17 cellular contexts compared by ENCODE assay signal in the genomic region with DNA sequence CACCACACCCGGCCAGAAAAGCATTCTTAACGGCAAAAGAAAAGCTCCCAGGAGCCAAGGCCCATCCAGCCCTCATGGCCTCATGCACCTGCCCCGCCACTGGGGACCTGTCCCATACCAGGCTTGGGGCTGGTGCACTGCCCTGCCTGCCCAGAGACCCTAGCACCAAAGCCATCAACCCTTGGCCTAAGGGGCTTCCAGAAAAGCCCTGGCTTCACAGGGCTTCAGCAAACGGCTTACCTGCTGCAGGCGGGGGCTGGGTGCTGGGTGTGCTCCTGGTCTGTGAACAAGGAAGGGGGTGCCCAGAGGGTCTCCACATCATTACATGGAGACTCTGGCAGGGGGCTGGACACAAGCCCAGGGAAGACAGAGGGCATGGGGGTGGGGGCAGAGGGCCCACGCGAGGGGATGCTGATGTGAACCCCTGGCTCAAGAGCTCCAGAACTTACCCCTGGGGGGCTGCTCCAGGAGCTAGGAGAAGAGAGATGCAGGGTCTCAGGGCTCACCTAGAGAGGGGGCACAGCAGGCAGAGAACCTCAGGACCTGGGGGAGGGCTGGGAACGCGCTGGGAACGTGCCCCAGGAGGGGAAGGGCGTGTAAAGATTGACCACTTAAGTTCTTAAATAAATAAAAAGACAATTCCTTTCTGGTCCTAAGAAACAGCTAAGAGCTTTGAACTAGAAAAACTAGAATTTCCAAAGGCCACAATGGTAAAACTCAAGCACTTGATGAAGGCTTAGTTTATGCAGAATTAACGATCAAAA.
"Had no signal": no experiment of that assay in that cellular context is flagged by ENCODE, and none has a peak within 500 bp of the region (broad histone marks: within the 10 kb centered on the region; RNA-seq: fewer than 3 reads in every experiment).

No MANE protein-coding gene starts in this region.

- H3K9me3 ChIP-seq: testis had no signal

- DNase-seq: activated CD4-positive, alpha-beta memory T cell treated with anti-CD3 and anti-CD28 coated beads for 36 hours; activated CD4-positive, alpha-beta T cell treated with anti-CD3 and anti-CD28 coated beads for 4 hours; activated CD8-positive, alpha-beta memory T cell treated with anti-CD3 and anti-CD28 coated beads, Interleukin-2, amount 10 ng/mL, durations not matched to agents 7 days and 5 days; activated naive CD8-positive, alpha-beta T cell treated with anti-CD3 and anti-CD28 coated beads for 36 hours; amniotic stem cell; dermis blood vessel endothelial cell; effector memory CD8-positive, alpha-beta T cell; foreskin melanocyte; glutamatergic neuron; hippocampal formation; nucleus accumbens; stimulated activated CD4-positive, alpha-beta T cell treated with anti-CD3 and anti-CD28 coated beads, Interleukin-4, amount 100 ng/mL, for 4 hours; testis had no signal

- H3K27me3 Mint-ChIP-seq: activated CD8-positive, alpha-beta memory T cell treated with anti-CD3 and anti-CD28 coated beads, Interleukin-2, amount 10 ng/mL, durations not matched to agents 7 days and 5 days; activated naive CD8-positive, alpha-beta T cell treated with anti-CD3 and anti-CD28 coated beads for 36 hours had no signal

- H3K4me3 Mint-ChIP-seq: activated CD4-positive, alpha-beta memory T cell treated with anti-CD3 and anti-CD28 coated beads for 36 hours; activated CD8-positive, alpha-beta memory T cell treated with anti-CD3 and anti-CD28 coated beads, Interleukin-2, amount 10 ng/mL, durations not matched to agents 7 days and 5 days; activated naive CD8-positive, alpha-beta T cell treated with anti-CD3 and anti-CD28 coated beads for 36 hours; effector memory CD8-positive, alpha-beta T cell; stimulated activated memory B cell treated with anti-CD40 and anti-IgM and Interleukin-4, amounts not matched to agents 10 μg/mL and 1 μg/mL and 100 μg/mL, for 72 hours had no signal

- H3K27ac Mint-ChIP-seq: activated CD4-positive, alpha-beta memory T cell treated with anti-CD3 and anti-CD28 coated beads for 36 hours; activated CD8-positive, alpha-beta memory T cell treated with anti-CD3 and anti-CD28 coated beads, Interleukin-2, amount 10 ng/mL, durations not matched to agents 7 days and 5 days; activated naive CD8-positive, alpha-beta T cell treated with anti-CD3 and anti-CD28 coated beads for 36 hours; effector memory CD8-positive, alpha-beta T cell; stimulated activated memory B cell treated with anti-CD40 and anti-IgM and Interleukin-4, amounts not matched to agents 10 μg/mL and 1 μg/mL and 100 μg/mL, for 72 hours had no signal

- H3K9me3 Mint-ChIP-seq: activated CD4-positive, alpha-beta memory T cell treated with anti-CD3 and anti-CD28 coated beads for 36 hours; activated naive CD8-positive, alpha-beta T cell treated with anti-CD3 and anti-CD28 coated beads for 36 hours; effector memory CD8-positive, alpha-beta T cell had no signal

- ATAC-seq: activated CD8-positive, alpha-beta memory T cell treated with anti-CD3 and anti-CD28 coated beads, Interleukin-2, amount 10 ng/mL, durations not matched to agents 7 days and 5 days; effector memory CD8-positive, alpha-beta T cell; left lobe of liver; sciatic nerve; stimulated activated memory B cell treated with anti-CD40 and anti-IgM and Interleukin-4, amounts not matched to agents 10 μg/mL and 1 μg/mL and 100 μg/mL, for 72 hours had no signal

- H3K4me1 Mint-ChIP-seq: activated CD8-positive, alpha-beta memory T cell treated with anti-CD3 and anti-CD28 coated beads, Interleukin-2, amount 10 ng/mL, durations not matched to agents 7 days and 5 days; activated naive CD8-positive, alpha-beta T cell treated with anti-CD3 and anti-CD28 coated beads for 36 hours; stimulated activated memory B cell treated with anti-CD40 and anti-IgM and Interleukin-4, amounts not matched to agents 10 μg/mL and 1 μg/mL and 100 μg/mL, for 72 hours had no signal

- H3K4me2 ChIP-seq: smooth muscle cell had no signal

- H3K27me3 ChIP-seq: testis had no signal

- H3K27ac ChIP-seq: testis had no signal

- H3K4me3 ChIP-seq: smooth muscle cell, testis had no signal

- H3K36me3 Mint-ChIP-seq: activated CD4-positive, alpha-beta memory T cell treated with anti-CD3 and anti-CD28 coated beads for 36 hours; activated CD8-positive, alpha-beta memory T cell treated with anti-CD3 and anti-CD28 coated beads, Interleukin-2, amount 10 ng/mL, durations not matched to agents 7 days and 5 days; activated naive CD8-positive, alpha-beta T cell treated with anti-CD3 and anti-CD28 coated beads for 36 hours; stimulated activated memory B cell treated with anti-CD40 and anti-IgM and Interleukin-4, amounts not matched to agents 10 μg/mL and 1 μg/mL and 100 μg/mL, for 72 hours had no signal

- H3K4me1 ChIP-seq: testis had no signal
